Comparison of ENCODE assay signal across 14 cellular contexts in genomic region chr7:18940577-18941134, GRCh38.
"Had no signal": no experiment of that assay in that cellular context is flagged by ENCODE, and none has a peak within 500 bp of the region (broad histone marks: within the 10 kb centered on the region; RNA-seq: fewer than 3 reads in every experiment).

No MANE protein-coding gene starts in this region.

- H2AFZ ChIP-seq: parathyroid adenoma had no signal

- DNase-seq: activated effector memory CD4-positive, alpha-beta T cell treated with Interleukin-2 at 50 U/mL for 16 hours; activated T-cell treated with anti-CD3 and anti-CD28 coated beads, Interleukin-2, amount 50 U/mL, for 24 hours; cerebellar nuclear complex; effector memory CD8-positive, alpha-beta T cell; erythroblast; left ventricle myocardium superior; nephron progenitor cell; retina; stimulated activated CD4-positive, alpha-beta T cell treated with anti-CD3 and anti-CD28 coated beads, Interleukin-15, amount 100 ng/mL, for 24 hours; stimulated activated CD4-positive, alpha-beta T cell treated with anti-CD3 and anti-CD28 coated beads, Interleukin-4, amount 100 ng/mL, for 4 hours; stomach had no signal

- H3K9ac ChIP-seq: parathyroid adenoma had no signal

- FAIRE-seq: urothelium cell line had no signal

- H3K27me3 ChIP-seq: stomach had no signal

- H3K36me3 ChIP-seq: stomach had no signal

- ATAC-seq: activated CD4-positive, CD25-positive, alpha-beta regulatory T cell treated with anti-CD3 and anti-CD28 coated beads, Interleukin-2, amount 50 U/mL, for 24 hours; effector memory CD8-positive, alpha-beta T cell had no signal

- H3K79me2 ChIP-seq: parathyroid adenoma had no signal

- H3K27ac ChIP-seq: parathyroid adenoma, stomach had no signal

- H3K4me3 ChIP-seq: stomach had no signal

- H3K4me1 ChIP-seq: parathyroid adenoma, stomach had no signal

- H3K9me3 ChIP-seq: stomach had no signal
